11 cellular contexts compared by ENCODE assay signal in genomic region chr16:71628810-71629209, GRCh38. TPM values are rescaled to one million over a fixed set of nuclear protein-coding genes. Genes with fewer than 3 reads are reported as not detected.
DNase-seq lines count a peak whose midpoint lies in the region; ATAC-seq and TF ChIP-seq lines count a peak whose summit lies in the region.
"Had no signal": no experiment of that assay in that cellular context is flagged by ENCODE, and none has a peak within 500 bp of the region (broad histone marks: within the 10 kb centered on the region; RNA-seq: fewer than 3 reads in every experiment).

No MANE protein-coding gene starts in this region.

- peaks cover 4% of the 10 kb centered on the region for H3K27me3 Mint-ChIP-seq in activated CD4-positive, alpha-beta memory T cell treated with anti-CD3 and anti-CD28 coated beads for 36 hours

- no peaks in the 10 kb centered on the region for H3K9me3 Mint-ChIP-seq in activated CD4-positive, alpha-beta memory T cell treated with anti-CD3 and anti-CD28 coated beads for 36 hours

- H3K79me2 ChIP-seq in trophoblast cell (ENCODE audit: control insufficient read depth, insufficient read depth, low read length, poor library complexity) (peaks cover 5% of the 10 kb centered on the region), MM.1S (ENCODE audit: low read length) (peaks cover 3% of the 10 kb centered on the region; the same call in 1 of the 2 replicates)

- H3K9ac ChIP-seq in NT2/D1 (ENCODE audit: insufficient read length, low read depth) = peak overlapping the region; percentile 1
- H3K9ac ChIP-seq in trophoblast cell (ENCODE audit: low read length) = no peak overlapping the region
- no peak overlapping the region for H3K9ac ChIP-seq in MM.1S (ENCODE audit: low read length)

- H3K4me1 Mint-ChIP-seq in activated CD4-positive, alpha-beta memory T cell treated with anti-CD3 and anti-CD28 coated beads for 36 hours (ENCODE audit: low read depth) = no peaks in the 10 kb centered on the region

- H3K9me3 ChIP-seq in NT2/D1 (ENCODE audit: insufficient read depth, low read length) (no peaks in the 10 kb centered on the region), trophoblast cell (ENCODE audit: insufficient read depth, low read depth, low read length) (no peaks in the 10 kb centered on the region), MM.1S (replicated peaks; ENCODE audit: insufficient read depth, low read length) (no peaks in the 10 kb centered on the region), left ventricle myocardium inferior (replicated peaks) (no peaks in the 10 kb centered on the region)
- H3K9me3 ChIP-seq: right atrium auricular region had no signal

- H3F3A ChIP-seq in MM.1S (ENCODE audit: insufficient read depth, low read length) = no peaks in the 10 kb centered on the region

- CTCF ChIA-PET in activated CD4-positive, alpha-beta memory T cell treated with anti-CD3 and anti-CD28 coated beads for 36 hours (lab: Charles Lee) = interaction anchor here (0.5 to 1.6 kb wide), 2 partner anchors 18 to 64 kb away, joined by 3 to 7 read pairs; no protein-coding TSS in a partner anchor

- no peak overlapping the region for H2AFZ ChIP-seq in trophoblast cell (ENCODE audit: insufficient read depth, low read length, poor library complexity)
- H2AFZ ChIP-seq in MM.1S (ENCODE audit: low read length) = no peak overlapping the region

- H3K36me3 ChIP-seq in NT2/D1 (ENCODE audit: insufficient read depth, insufficient read length, low read length) (no peaks in the 10 kb centered on the region), trophoblast cell (ENCODE audit: control insufficient read depth in 1 of 2, insufficient read depth in 2 of 2, low read length in 2 of 2) (peaks cover 2 to 5% of the 10 kb centered on the region in 2 experiments), MM.1S (replicated peaks; ENCODE audit: insufficient read depth, low read length) (no peaks in the 10 kb centered on the region), left ventricle myocardium inferior (no peaks in the 10 kb centered on the region)
- H3K36me3 ChIP-seq: right atrium auricular region had no signal

- DNase-seq in EH (ENCODE audit: low read depth) (peak; percentile 11), NT2/D1 (ENCODE audit: low read depth, low spot score) (no peak), trophoblast cell (peak in 1 of 2 donors; percentile 25), MM.1S (no peak), left ventricle myocardium inferior (no peak)
- no peak for DNase-seq in activated CD4-positive, alpha-beta memory T cell treated with anti-CD3 and anti-CD28 coated beads for 36 hours
- DNase-seq: activated naive CD4-positive, alpha-beta T cell had no signal

- H2BK12ac ChIP-seq in trophoblast cell (ENCODE audit: low read length) = no peak overlapping the region

- no peak overlapping the region for H3K4me3 ChIP-seq in NT2/D1 (ENCODE audit: insufficient read length, low read depth)
- H3K4me3 ChIP-seq in trophoblast cell (ENCODE audit: low read depth, low read length) = no peak overlapping the region
- no peak overlapping the region for H3K4me3 ChIP-seq in MM.1S (ENCODE audit: low read length)
- no peak overlapping the region for H3K4me3 ChIP-seq in left ventricle myocardium inferior
- H3K4me3 ChIP-seq: right atrium auricular region had no signal

- H3K4me3 Mint-ChIP-seq in activated CD4-positive, alpha-beta memory T cell treated with anti-CD3 and anti-CD28 coated beads for 36 hours = no peak overlapping the region

- no peaks in the 10 kb centered on the region for H3K36me3 Mint-ChIP-seq in activated CD4-positive, alpha-beta memory T cell treated with anti-CD3 and anti-CD28 coated beads for 36 hours

- peak overlapping the region; percentile 41 for H3K4me2 ChIP-seq in trophoblast cell (ENCODE audit: low read length)
- H3K4me2 ChIP-seq in MM.1S (ENCODE audit: low read depth, low read length) = no peak overlapping the region

- H2BK120ac ChIP-seq in trophoblast cell (ENCODE audit: insufficient read depth, low read length, poor library complexity) = no peak overlapping the region

- H2AK5ac ChIP-seq in trophoblast cell (ENCODE audit: low read length) = no peak overlapping the region

- ATAC-seq in esophagus mucosa (peak; percentile 68), HG03432 (IDR thresholded peaks at IDR 0.05; ENCODE audit: unreplicated experiment) (no peak)

- H4K91ac ChIP-seq in trophoblast cell (ENCODE audit: low read depth, low read length) = peak overlapping the region; percentile 53

- TF ChIP-seq CTCF in MM.1S (IDR thresholded peaks at IDR 0.05; ENCODE audit: low read length) (no peak), left ventricle myocardium inferior (IDR thresholded peaks at IDR 0.05; ENCODE audit: borderline replicate concordance) (no peak)

- H3K9me2 ChIP-seq in MM.1S (replicated peaks; ENCODE audit: insufficient read depth, low read length) = no peaks in the 10 kb centered on the region

- peaks cover 12% of the 10 kb centered on the region for H3K4me1 ChIP-seq in NT2/D1 (ENCODE audit: insufficient read depth, insufficient read length)
- peaks cover 14 to 15% of the 10 kb centered on the region in 2 experiments for H3K4me1 ChIP-seq in trophoblast cell (ENCODE audit: control insufficient read depth in 1 of 2, insufficient read depth in 2 of 2, low read length in 2 of 2)
- H3K4me1 ChIP-seq in MM.1S (ENCODE audit: low read length) = peaks cover 6% of the 10 kb centered on the region; the same call in 1 of the 2 replicates
- peaks cover 12% of the 10 kb centered on the region for H3K4me1 ChIP-seq in left ventricle myocardium inferior

- peak overlapping the region; percentile 58 for H2BK5ac ChIP-seq in trophoblast cell (ENCODE audit: low read depth, low read length, poor library complexity)

- H3K27ac Mint-ChIP-seq in activated CD4-positive, alpha-beta memory T cell treated with anti-CD3 and anti-CD28 coated beads for 36 hours = no peak overlapping the region

- no peak overlapping the region for H4K12ac ChIP-seq in trophoblast cell (ENCODE audit: low read depth, low read length)

- peak overlapping the region; percentile 34 for H3K14ac ChIP-seq in trophoblast cell (ENCODE audit: low read length)

- H4K20me1 ChIP-seq in MM.1S (ENCODE audit: insufficient read depth, low read length) = no peaks in the 10 kb centered on the region

- POLR2A ChIA-PET in activated CD4-positive, alpha-beta memory T cell treated with anti-CD3 and anti-CD28 coated beads for 36 hours (lab: Charles Lee) = interaction anchor here (0.8 kb wide), 1 partner anchor 50 kb away, joined by 3 read pairs; no protein-coding TSS in a partner anchor

- WGBS in trophoblast cell (ENCODE audit: extremely low coverage, insufficient coverage, insufficient read length) = no CpG with 5 or more reads among the region's 5 CpGs

- peak overlapping the region; percentile 35 for H3K18ac ChIP-seq in trophoblast cell (ENCODE audit: low read length)

- peak overlapping the region; percentile 83 for H4K8ac ChIP-seq in trophoblast cell (ENCODE audit: low read depth, low read length)

- H3K27me3 ChIP-seq in NT2/D1 (ENCODE audit: insufficient read depth, insufficient read length) = peaks cover 31% of the 10 kb centered on the region
- no peaks in the 10 kb centered on the region for H3K27me3 ChIP-seq in trophoblast cell (ENCODE audit: insufficient read depth, low read length)
- H3K27me3 ChIP-seq in MM.1S (replicated peaks; ENCODE audit: insufficient read depth, low read length) = no peaks in the 10 kb centered on the region
- H3K27me3 ChIP-seq in left ventricle myocardium inferior (ENCODE audit: low read depth) = peaks cover 62% of the 10 kb centered on the region

- H3K4ac ChIP-seq in trophoblast cell (ENCODE audit: low read depth, low read length) = no peak overlapping the region

- H3K23ac ChIP-seq in trophoblast cell (ENCODE audit: low read length) = no peak overlapping the region

- H3K27ac ChIP-seq in trophoblast cell (ENCODE audit: low read depth, low read length) (peak overlapping the region; percentile 65), MM.1S (ENCODE audit: low read length) (no peak overlapping the region), left ventricle myocardium inferior (replicated peaks) (no peak overlapping the region)
- H3K27ac ChIP-seq: right atrium auricular region had no signal

- intact Hi-C loops in activated CD4-positive, alpha-beta memory T cell treated with anti-CD3 and anti-CD28 coated beads for 36 hours (cut with micrococcal nuclease) = no loop called here
- intact Hi-C loops in left ventricle myocardium inferior (cut with micrococcal nuclease) = no loop called here

- H3K79me1 ChIP-seq in trophoblast cell (ENCODE audit: low read length) = peaks cover 9% of the 10 kb centered on the region

RNA-seq across cellular contexts. Expression of gene MARVELD3, which starts 2.8 kb away (rescaled TPM):
- total RNA-seq in esophagus mucosa = 3.6 TPM
- polyA plus RNA-seq in trophoblast cell (2013) = 13.9 and 14.0 TPM in 2 replicates
- total RNA-seq in activated CD4-positive, alpha-beta memory T cell treated with anti-CD3 and anti-CD28 coated beads for 36 hours = not detected
- total RNA-seq in left ventricle myocardium inferior = not detected
- total RNA-seq: right atrium auricular region had no signal

RNA-seq across cellular contexts. Expression of gene TAT, which starts 51.9 kb away (rescaled TPM):
- total RNA-seq in esophagus mucosa (0.24 TPM), left ventricle myocardium inferior (not detected)
- polyA plus RNA-seq in trophoblast cell (2013) = 0.04 and 0.06 TPM in 2 replicates
- not detected for total RNA-seq in activated CD4-positive, alpha-beta memory T cell treated with anti-CD3 and anti-CD28 coated beads for 36 hours
- total RNA-seq: kidney epithelial cell, right atrium auricular region had no signal
